Comparison of ENCODE assay signal across 19 cellular contexts in genomic region chr20:25259788-25260254, GRCh38. TPM values are rescaled to one million over a fixed set of nuclear protein-coding genes. Genes with fewer than 3 reads are reported as not detected.
DNase-seq lines count a peak whose midpoint lies in the region; ATAC-seq and TF ChIP-seq lines count a peak whose summit lies in the region.
"Had no signal": no experiment of that assay in that cellular context is flagged by ENCODE, and none has a peak within 500 bp of the region (broad histone marks: within the 10 kb centered on the region; RNA-seq: fewer than 3 reads in every experiment).

No MANE protein-coding gene starts in this region.

- H3K4me1 ChIP-seq in DND-41 (ENCODE audit: insufficient read depth, low read length) (0 out of 2 replicates have a peak, but pooled peaks cover 8% of the 10 kb centered on the region), Panc1 (ENCODE audit: control insufficient read depth, insufficient read depth, low read length) (peaks cover 28% of the 10 kb centered on the region), thyroid gland (peaks cover 17 to 26% of the 10 kb centered on the region in 2 donors)

- H3K36me3 ChIP-seq in DND-41 (ENCODE audit: insufficient read depth, low read length): peaks cover 45% of the 10 kb centered on the region
- H3K36me3 ChIP-seq in Panc1 (ENCODE audit: control insufficient read depth, insufficient read depth, low read length): peaks cover 12% of the 10 kb centered on the region
- peaks cover 0 to 2% of the 10 kb centered on the region in 2 donors for H3K36me3 ChIP-seq in thyroid gland

- intact Hi-C loops in Panc1 (cut with micrococcal nuclease; ENCODE audit: unreplicated experiment): no loop called here
- intact Hi-C loops in posterior vena cava (cut with DNase I): no loop called here
- intact Hi-C loops in thyroid gland (cut with DNase I): no loop called here

- WGBS in thyroid gland, 2 donors: 97 to 98% methylated on average over 9 of the region's 9 CpGs

- H3K4me3 ChIP-seq in DND-41 (ENCODE audit: low read depth in 1 of 2, low read length in 2 of 2) (no peak overlapping the region), Panc1 (ENCODE audit: low read depth in 2 of 2, low read length in 2 of 2) (no peak overlapping the region), thyroid gland (replicated peaks in 1 of 3) (no peak overlapping the region)
- H3K4me3 ChIP-seq: GM12878, GM23248 had no signal

- TF ChIP-seq POLR2A in thyroid gland (IDR thresholded peaks at IDR 0.05): no peak
- TF ChIP-seq POLR2A in erythroblast (IDR thresholded peaks at IDR 0.05; ENCODE audit: low read length): no peak

- 0 out of 3 replicates have a peak, but pooled peaks have one; percentile 22 for ATAC-seq in DND-41 (ENCODE audit: insufficient read depth, low read depth)
- no peak for ATAC-seq in Panc1
- ATAC-seq: GM12878 had no signal

- H3K4me1 Mint-ChIP-seq in activated naive CD8-positive, alpha-beta T cell treated with anti-CD3 and anti-CD28 coated beads for 36 hours: peaks cover 44% of the 10 kb centered on the region

- H4K20me1 ChIP-seq in DND-41 (ENCODE audit: insufficient read depth, low read length): peaks cover 26% of the 10 kb centered on the region

- no peak for DNase-seq in DND-41
- DNase-seq in Panc1 (ENCODE audit: low read depth, low spot score): no peak
- DNase-seq in activated naive CD8-positive, alpha-beta T cell treated with anti-CD3 and anti-CD28 coated beads for 36 hours: peak; percentile 57
- DNase-seq in posterior vena cava (ENCODE audit: low spot score): peak; percentile 61
- DNase-seq in NCI-H1436 (lab: John Stamatoyannopoulos, UW): no peak
- no peak for DNase-seq in thyroid gland
- DNase-seq in hypothalamus (lab: John Stamatoyannopoulos, UW): no peak
- DNase-seq in erythroblast (lab: John Stamatoyannopoulos, UW): no peak
- DNase-seq: amygdala, BE2C, GDM1, GM23248, mesenchymal stem cell, MV-4-11, NCI-H2029 treated with DMSO at 0.1 percent for 48 hours, NCI-H510A had no signal

- H3K27me3 ChIP-seq in DND-41 (ENCODE audit: insufficient read depth, low read length, poor library complexity) (no peaks in the 10 kb centered on the region), Panc1 (ENCODE audit: control insufficient read depth, insufficient read depth, low read length) (no peaks in the 10 kb centered on the region), thyroid gland (no peaks in the 10 kb centered on the region)
- H3K27me3 ChIP-seq: BE2C had no signal

- POLR2A ChIA-PET in Panc1 (lab: Charles Lee): no interaction called here

- peaks cover 6% of the 10 kb centered on the region for H3K9me3 Mint-ChIP-seq in activated naive CD8-positive, alpha-beta T cell treated with anti-CD3 and anti-CD28 coated beads for 36 hours
- H3K9me3 Mint-ChIP-seq: central memory CD8-positive, alpha-beta T cell had no signal

- H3K9me3 ChIP-seq in DND-41 (ENCODE audit: insufficient read depth, low read length, severe bottlenecking) (no peaks in the 10 kb centered on the region), Panc1 (ENCODE audit: control insufficient read depth, insufficient read depth, low read depth, low read length) (no peaks in the 10 kb centered on the region), thyroid gland (no peaks in the 10 kb centered on the region)
- H3K9me3 ChIP-seq: BE2C had no signal

- CTCF ChIA-PET in Panc1 (lab: Charles Lee): no interaction called here

- no peak overlapping the region for H3K9ac ChIP-seq in DND-41 (ENCODE audit: low read depth, low read length)
- H3K9ac ChIP-seq: GM23248 had no signal

- H3K36me3 Mint-ChIP-seq in activated naive CD8-positive, alpha-beta T cell treated with anti-CD3 and anti-CD28 coated beads for 36 hours: peaks cover 48% of the 10 kb centered on the region

- H2AFZ ChIP-seq in DND-41 (ENCODE audit: low read depth, low read length): no peak overlapping the region
- H2AFZ ChIP-seq: GM23248 had no signal

- H3K79me2 ChIP-seq in DND-41 (ENCODE audit: insufficient read depth, low read length): peaks cover 40% of the 10 kb centered on the region

- H3K4me3 Mint-ChIP-seq in activated naive CD8-positive, alpha-beta T cell treated with anti-CD3 and anti-CD28 coated beads for 36 hours: peak overlapping the region; percentile 59
- H3K4me3 Mint-ChIP-seq: central memory CD8-positive, alpha-beta T cell; IgD-negative memory B cell had no signal

- no peak overlapping the region for H3K4me2 ChIP-seq in DND-41 (ENCODE audit: insufficient read depth, low read length)

- H3K27me3 Mint-ChIP-seq in activated naive CD8-positive, alpha-beta T cell treated with anti-CD3 and anti-CD28 coated beads for 36 hours: no peaks in the 10 kb centered on the region
- H3K27me3 Mint-ChIP-seq: central memory CD8-positive, alpha-beta T cell; IgD-negative memory B cell had no signal

- BruUV-seq in Panc1 (replicated peaks; lab: Mats Ljungman, UMichigan): no TSS peak

- H3K27ac ChIP-seq in DND-41 (ENCODE audit: low read length) (no peak overlapping the region), Panc1 (ENCODE audit: low read length) (peak overlapping the region; percentile 23), thyroid gland (no peak overlapping the region)
- H3K27ac ChIP-seq: GM23248 had no signal

- peak overlapping the region; percentile 86 for H3K27ac Mint-ChIP-seq in activated naive CD8-positive, alpha-beta T cell treated with anti-CD3 and anti-CD28 coated beads for 36 hours

- TF ChIP-seq CTCF in DND-41 (IDR thresholded peaks at IDR 0.05; ENCODE audit: borderline replicate concordance, extremely low read depth, low read length, poor library complexity, severe bottlenecking): peak; percentile 21
- TF ChIP-seq CTCF in Panc1 (IDR thresholded peaks at IDR 0.05): no peak
- no peak for TF ChIP-seq CTCF in thyroid gland (IDR thresholded peaks at IDR 0.05)

- in situ Hi-C loops in Panc1 (cut with HindIII; ENCODE audit: low pct_unique_long_range_greater_than_20kb, low sequenced_read_pairs): no loop called here

RNA-seq across cellular contexts. Expression of gene PYGB, which starts 11.9 kb away (rescaled TPM):
- total RNA-seq in Panc1 (2021; ENCODE audit: unreplicated experiment) (220 TPM), posterior vena cava (100 to 1,000 TPM; 132 to 155 TPM), thyroid gland (100 to 1,000 TPM in 1 of 4 donors, 10 to 100 TPM in 3; 83.2 to 141 (median 94.6) TPM)
- 308 TPM for polyA plus RNA-seq in Panc1 (2012; ENCODE audit: insufficient read length)
- 10 to 100 TPM; 30.3 to 31.0 TPM for total RNA-seq in activated naive CD8-positive, alpha-beta T cell treated with anti-CD3 and anti-CD28 coated beads for 36 hours

Comparison
In these comparisons a context has a peak if more than half of its experiments do, and no peak if none do; other contexts are left out.
1. DNase-seq: peak in activated naive CD8-positive, alpha-beta T cell treated with anti-CD3 and anti-CD28 coated beads for 36 hours (single experiment) and posterior vena cava (single experiment); none in DND-41 (single experiment), Panc1 (single experiment), NCI-H1436 (single experiment), thyroid gland (0 of 2), hypothalamus (0 of 51) and erythroblast (0 of 2).